ENCODE assay signal across 29 cellular contexts in genomic region chr1:60886090-60886489, GRCh38.
"Had no signal": no experiment of that assay in that cellular context is flagged by ENCODE, and none has a peak within 500 bp of the region (broad histone marks: within the 10 kb centered on the region; RNA-seq: fewer than 3 reads in every experiment).

No MANE protein-coding gene starts in this region.

- H3K4me1 Mint-ChIP-seq: activated CD4-positive, alpha-beta memory T cell treated with anti-CD3 and anti-CD28 coated beads, Interleukin-2, amount 10 ng/mL, durations not matched to agents 7 days and 5 days; activated naive CD4-positive, alpha-beta T cell treated with anti-CD3 and anti-CD28 coated beads, Interleukin-2, amount 50 U/mL, for 24 hours; activated naive CD8-positive, alpha-beta T cell treated with anti-CD3 and anti-CD28 coated beads, Interleukin-2, amount 50 U/mL, for 24 hours; naive B cell had no signal

- H3K9me3 Mint-ChIP-seq: activated CD4-positive, alpha-beta memory T cell treated with anti-CD3 and anti-CD28 coated beads, Interleukin-2, amount 10 ng/mL, durations not matched to agents 7 days and 5 days; activated naive CD4-positive, alpha-beta T cell treated with anti-CD3 and anti-CD28 coated beads, Interleukin-2, amount 50 U/mL, for 24 hours; activated naive CD8-positive, alpha-beta T cell treated with anti-CD3 and anti-CD28 coated beads, Interleukin-2, amount 50 U/mL, for 24 hours; activated T-cell treated with anti-CD3 and anti-CD28 coated beads, Interleukin-2, amount 50 U/mL, for 4 hours; activated T-helper 2 cell treated with anti-CD3 and anti-CD28 coated beads, Interferon-gamma antibody, Interleukin-2, Interleukin-4, amounts not matched to agents 10 μg/mL and 5 μg/mL and 100 μg/mL, durations not matched to agents 14 hours and 24 hours and 36 hours; naive B cell; neural crest cell; stimulated activated naive CD8-positive, alpha-beta T cell treated with anti-CD3 and anti-CD28 coated beads, Interleukin-15, Interleukin-2, amounts not matched to agents 100 ng/mL and 50 ng/mL, for 24 hours; T-helper 1 cell treated with Interleukin-12 subunit alpha and Interleukin-12 subunit beta and Interleukin-4 antibody, amounts not matched to agents 30 μg/mL and 1 μg/mL, for 36 hours had no signal

- H3K4me3 ChIP-seq: breast epithelium, esophagus muscularis mucosa, left ventricle myocardium inferior, lung, thoracic aorta, uterus had no signal

- H3K27ac ChIP-seq: breast epithelium, esophagus muscularis mucosa, foreskin keratinocyte, left ventricle myocardium inferior, thoracic aorta, uterus, VCaP had no signal

- H3K36me3 ChIP-seq: breast epithelium, esophagus muscularis mucosa, left ventricle myocardium inferior, thoracic aorta, uterus had no signal

- H3K27me3 ChIP-seq: breast epithelium, esophagus muscularis mucosa, uterus had no signal

- H3K4me3 Mint-ChIP-seq: activated CD4-positive, alpha-beta memory T cell treated with anti-CD3 and anti-CD28 coated beads, Interleukin-2, amount 10 ng/mL, durations not matched to agents 7 days and 5 days; activated naive CD4-positive, alpha-beta T cell treated with anti-CD3 and anti-CD28 coated beads, Interleukin-2, amount 50 U/mL, for 24 hours; activated naive CD8-positive, alpha-beta T cell treated with anti-CD3 and anti-CD28 coated beads, Interleukin-2, amount 50 U/mL, for 24 hours; activated T-cell treated with anti-CD3 and anti-CD28 coated beads, Interleukin-2, amount 50 U/mL, for 4 hours; naive B cell; neural crest cell; stimulated activated naive CD8-positive, alpha-beta T cell treated with anti-CD3 and anti-CD28 coated beads, Interleukin-15, Interleukin-2, amounts not matched to agents 100 ng/mL and 50 ng/mL, for 24 hours; T-helper 1 cell treated with Interleukin-12 subunit alpha and Interleukin-12 subunit beta and Interleukin-4 antibody, amounts not matched to agents 30 μg/mL and 1 μg/mL, for 36 hours had no signal

- ATAC-seq: activated CD4-positive, CD25-positive, alpha-beta regulatory T cell treated with anti-CD3 and anti-CD28 coated beads, Interleukin-2, amount 50 U/mL, for 24 hours; activated naive CD8-positive, alpha-beta T cell treated with anti-CD3 and anti-CD28 coated beads, Interleukin-2, amount 50 U/mL, for 24 hours; activated T-cell treated with anti-CD3 and anti-CD28 coated beads, Interleukin-2, amount 50 U/mL, for 4 hours; foreskin keratinocyte had no signal

- H3K36me3 Mint-ChIP-seq: activated naive CD4-positive, alpha-beta T cell treated with anti-CD3 and anti-CD28 coated beads, Interleukin-2, amount 50 U/mL, for 24 hours; naive B cell had no signal

- H3K27ac Mint-ChIP-seq: activated CD4-positive, alpha-beta memory T cell treated with anti-CD3 and anti-CD28 coated beads, Interleukin-2, amount 10 ng/mL, durations not matched to agents 7 days and 5 days; activated naive CD4-positive, alpha-beta T cell treated with anti-CD3 and anti-CD28 coated beads, Interleukin-2, amount 50 U/mL, for 24 hours; activated naive CD8-positive, alpha-beta T cell treated with anti-CD3 and anti-CD28 coated beads, Interleukin-2, amount 50 U/mL, for 24 hours; activated T-helper 2 cell treated with anti-CD3 and anti-CD28 coated beads, Interferon-gamma antibody, Interleukin-2, Interleukin-4, amounts not matched to agents 10 μg/mL and 5 μg/mL and 100 μg/mL, durations not matched to agents 14 hours and 24 hours and 36 hours; naive B cell; stimulated activated naive CD8-positive, alpha-beta T cell treated with anti-CD3 and anti-CD28 coated beads, Interleukin-15, Interleukin-2, amounts not matched to agents 100 ng/mL and 50 ng/mL, for 24 hours; T-helper 1 cell treated with Interleukin-12 subunit alpha and Interleukin-12 subunit beta and Interleukin-4 antibody, amounts not matched to agents 30 μg/mL and 1 μg/mL, for 36 hours had no signal

- H3K27me3 Mint-ChIP-seq: naive B cell had no signal

- H3K9me3 ChIP-seq: breast epithelium, esophagus muscularis mucosa, left ventricle myocardium inferior, thoracic aorta, uterus had no signal

- DNase-seq: activated CD4-positive, alpha-beta memory T cell treated with anti-CD3 and anti-CD28 coated beads, Interleukin-2, amount 10 ng/mL, durations not matched to agents 7 days and 5 days; activated CD4-positive, alpha-beta T cell treated with anti-CD3 and anti-CD28 coated beads for 48 hours; activated naive CD8-positive, alpha-beta T cell treated with anti-CD3 and anti-CD28 coated beads, Interleukin-2, amount 50 U/mL, for 24 hours; activated T-cell treated with anti-CD3 and anti-CD28 coated beads, Interleukin-2, amount 50 U/mL, for 4 hours; amygdala; dermis blood vessel endothelial cell; effector CD4-positive, alpha-beta T cell; foreskin keratinocyte; left ventricle myocardium inferior; naive B cell; occipital lobe; posterior cingulate gyrus; right cardiac atrium; stimulated activated CD4-positive, alpha-beta T cell treated with anti-CD3 and anti-CD28 coated beads, Interleukin-12 subunit alpha, Interleukin-12 subunit beta, amount 100 ng/mL, for 4 hours; stimulated activated CD4-positive, alpha-beta T cell treated with anti-CD3 and anti-CD28 coated beads, Interleukin-4, amount 100 ng/mL, for 1 hour; T-helper 9 cell; trophoblast cell; uterus had no signal

- H3K4me1 ChIP-seq: breast epithelium, esophagus muscularis mucosa, foreskin keratinocyte, uterus had no signal
